In genomic region chrX:45347877-45348675, GRCh38 we compare ENCODE assay signal across 30 cellular contexts.
DNase-seq lines count a peak whose midpoint lies in the region; ATAC-seq, FAIRE-seq and TF ChIP-seq lines count a peak whose summit lies in the region.
"Had no signal": no experiment of that assay in that cellular context is flagged by ENCODE, and none has a peak within 500 bp of the region (broad histone marks: within the 10 kb centered on the region; RNA-seq: fewer than 3 reads in every experiment).

No MANE protein-coding gene starts in this region.

- H3K79me2 ChIP-seq in SK-N-SH (ENCODE audit: insufficient read depth) (no peaks in the 10 kb centered on the region), astrocyte (ENCODE audit: insufficient read depth, low read length) (no peaks in the 10 kb centered on the region), GM23338 (replicated peaks; ENCODE audit: insufficient read depth) (no peaks in the 10 kb centered on the region)

- no peak overlapping the region for H2AFZ ChIP-seq in SK-N-SH (ENCODE audit: low read depth)
- H2AFZ ChIP-seq in astrocyte (ENCODE audit: low read depth, low read length): no peak overlapping the region
- H2AFZ ChIP-seq in GM23338: no peak overlapping the region

- DNase-seq in SK-N-SH: no peak
- peak; percentile 63 for DNase-seq in astrocyte (ENCODE audit: low read depth)
- DNase-seq in fibroblast of peridontal ligament (ENCODE audit: extremely low read depth): peak; percentile 84
- DNase-seq in GM23338 (ENCODE audit: low spot score): no peak
- DNase-seq in left cardiac atrium: no peak
- DNase-seq in NCI-H226: no peak
- DNase-seq: activated CD4-positive, alpha-beta memory T cell treated with anti-CD3 and anti-CD28 coated beads, Interleukin-2, amount 10 ng/mL, durations not matched to agents 7 days and 5 days; activated effector memory CD4-positive, alpha-beta T cell treated with Interleukin-2 at 50 U/mL for 16 hours; activated naive CD8-positive, alpha-beta T cell treated with anti-CD3 and anti-CD28 coated beads, Interleukin-2, amount 50 U/mL, for 24 hours; activated T-cell treated with anti-CD3 and anti-CD28 coated beads for 4 hours; colonic mucosa; DMS79 treated with DMSO at 0.1 percent for 48 hours; heart right ventricle; left lung; naive B cell; NCI-H146; NCI-H510A treated with DMSO at 0.1 percent for 48 hours; NK-92 treated with Interleukin-12 subunit alpha and Interleukin-12 subunit beta, amount 100 ng/mL, for 24 hours; SIG-M5; stimulated activated CD8-positive, alpha-beta memory T cell treated with anti-CD3 and anti-CD28 coated beads, Interleukin-4, amount 100 ng/mL, for 48 hours; stomach; T-cell had no signal

- H3K27ac ChIP-seq in SK-N-SH (ENCODE audit: low read depth in 2 of 2, low read length in 1 of 2) (peak overlapping the region in 1 of 2 experiments; percentile 61; a peak in 3 of 4 replicates), astrocyte (ENCODE audit: low read depth, low read length) (no peak overlapping the region), GM23338 (ENCODE audit: low read depth) (no peak overlapping the region)
- H3K27ac ChIP-seq: 22Rv1, colonic mucosa, heart right ventricle, KMS-11, left lung, stomach, tibial nerve had no signal

- peaks cover 19% of the 10 kb centered on the region for H3F3A ChIP-seq in SK-N-SH (replicated peaks; ENCODE audit: insufficient read depth)
- H3F3A ChIP-seq in GM23338 (replicated peaks; ENCODE audit: low read depth): no peaks in the 10 kb centered on the region

- POLR2A ChIA-PET in SK-N-SH (lab: Yijun Ruan, JAX): no interaction called here

- no peak overlapping the region for H3K4me3 ChIP-seq in SK-N-SH (ENCODE audit: low read depth in 2 of 2, low read length in 1 of 2)
- H3K4me3 ChIP-seq in astrocyte (ENCODE audit: insufficient read depth, low read depth, low read length): no peak overlapping the region
- no peak overlapping the region for H3K4me3 ChIP-seq in GM23338
- H3K4me3 ChIP-seq: colonic mucosa, heart right ventricle, left lung, stomach, tibial nerve had no signal

- H3K4me3 Mint-ChIP-seq in astrocyte (ENCODE audit: unreplicated experiment): no peak overlapping the region
- H3K4me3 Mint-ChIP-seq in GM23338: no peak overlapping the region
- H3K4me3 Mint-ChIP-seq: activated CD4-positive, alpha-beta memory T cell treated with anti-CD3 and anti-CD28 coated beads, Interleukin-2, amount 10 ng/mL, durations not matched to agents 7 days and 5 days; activated naive CD8-positive, alpha-beta T cell treated with anti-CD3 and anti-CD28 coated beads, Interleukin-2, amount 50 U/mL, for 24 hours; brain; naive B cell; T-cell had no signal

- H3K4me1 Mint-ChIP-seq in astrocyte (ENCODE audit: low read depth, unreplicated experiment) (peaks cover 6% of the 10 kb centered on the region), GM23338 (no peaks in the 10 kb centered on the region)
- H3K4me1 Mint-ChIP-seq: activated CD4-positive, alpha-beta memory T cell treated with anti-CD3 and anti-CD28 coated beads, Interleukin-2, amount 10 ng/mL, durations not matched to agents 7 days and 5 days; activated naive CD8-positive, alpha-beta T cell treated with anti-CD3 and anti-CD28 coated beads, Interleukin-2, amount 50 U/mL, for 24 hours; brain; naive B cell; T-cell had no signal

- H3K9ac ChIP-seq in SK-N-SH (peak overlapping the region; percentile 17; the same call in 1 of the 2 replicates), astrocyte (ENCODE audit: low read length) (no peak overlapping the region)
- H3K9ac ChIP-seq: KMS-11 had no signal

- intact Hi-C loops in left cardiac atrium (cut with DNase I): no loop called here

- H3K9me3 Mint-ChIP-seq in astrocyte (ENCODE audit: unreplicated experiment): peaks cover 4% of the 10 kb centered on the region
- peaks cover 13% of the 10 kb centered on the region; the same call in 2 of the 3 replicates for H3K9me3 Mint-ChIP-seq in GM23338
- H3K9me3 Mint-ChIP-seq: activated CD4-positive, alpha-beta memory T cell treated with anti-CD3 and anti-CD28 coated beads, Interleukin-2, amount 10 ng/mL, durations not matched to agents 7 days and 5 days had no signal

- ATAC-seq in SK-N-SH treated with all-trans-retinoic acid at 6 μM for 48 hours (no peak), GM23338 (no peak), HG03565 (IDR thresholded peaks at IDR 0.05; ENCODE audit: unreplicated experiment) (no peak), left cardiac atrium (no peak)
- ATAC-seq: activated CD4-positive, CD25-positive, alpha-beta regulatory T cell treated with anti-CD3 and anti-CD28 coated beads, Interleukin-2, amount 50 U/mL, for 24 hours; activated naive CD8-positive, alpha-beta T cell treated with anti-CD3 and anti-CD28 coated beads, Interleukin-2, amount 50 U/mL, for 24 hours; heart right ventricle; left lung; T-cell had no signal

- H3K27me3 ChIP-seq in SK-N-SH (ENCODE audit: insufficient read depth): no peaks in the 10 kb centered on the region
- no peaks in the 10 kb centered on the region for H3K27me3 ChIP-seq in astrocyte (ENCODE audit: insufficient read depth, low read length)
- no peaks in the 10 kb centered on the region for H3K27me3 ChIP-seq in GM23338 (ENCODE audit: insufficient read depth)
- H3K27me3 ChIP-seq: colonic mucosa, left lung, stomach, tibial nerve had no signal

- H3K27ac Mint-ChIP-seq in astrocyte (ENCODE audit: unreplicated experiment) (no peak overlapping the region), GM23338 (no peak overlapping the region)
- H3K27ac Mint-ChIP-seq: activated CD4-positive, alpha-beta memory T cell treated with anti-CD3 and anti-CD28 coated beads, Interleukin-2, amount 10 ng/mL, durations not matched to agents 7 days and 5 days; activated naive CD8-positive, alpha-beta T cell treated with anti-CD3 and anti-CD28 coated beads, Interleukin-2, amount 50 U/mL, for 24 hours; brain; naive B cell; T-cell had no signal

- H3K9me3 ChIP-seq in SK-N-SH (peaks cover 5% of the 10 kb centered on the region; the same call in 1 of the 2 replicates), astrocyte (ENCODE audit: insufficient read depth, low read depth, low read length) (no peaks in the 10 kb centered on the region)
- H3K9me3 ChIP-seq: colonic mucosa, stomach, tibial nerve had no signal

- CTCF ChIA-PET in SK-N-SH (lab: Yijun Ruan, JAX): no interaction called here

- no peaks in the 10 kb centered on the region for H3K36me3 ChIP-seq in SK-N-SH (replicated peaks in 1 of 2; ENCODE audit: control insufficient read depth in 1 of 2, insufficient read depth in 2 of 2, low read length in 1 of 2)
- H3K36me3 ChIP-seq in astrocyte (ENCODE audit: insufficient read depth, low read length): no peaks in the 10 kb centered on the region
- H3K36me3 ChIP-seq in GM23338 (ENCODE audit: insufficient read depth): no peaks in the 10 kb centered on the region
- H3K36me3 ChIP-seq: colonic mucosa, heart right ventricle, left lung, stomach, tibial nerve had no signal

- FAIRE-seq in astrocyte (lab: Jason Lieb, UNC): peak; percentile 89
- FAIRE-seq: HTR-8/SVneo had no signal

- H3K4me2 ChIP-seq in SK-N-SH (no peak overlapping the region), astrocyte (ENCODE audit: low read length) (no peak overlapping the region), GM23338 (no peak overlapping the region)
- H3K4me2 ChIP-seq: KMS-11 had no signal

- TF ChIP-seq RAD21 in SK-N-SH (IDR thresholded peaks at IDR 0.05; ENCODE audit: low read length): no peak

- H3K27me3 Mint-ChIP-seq in astrocyte (ENCODE audit: low read depth, unreplicated experiment): no peaks in the 10 kb centered on the region
- no peaks in the 10 kb centered on the region for H3K27me3 Mint-ChIP-seq in GM23338 (ENCODE audit: insufficient read depth, low read depth, poor library complexity)
- H3K27me3 Mint-ChIP-seq: brain had no signal

- TF ChIP-seq CTCF in SK-N-SH (IDR thresholded peaks at IDR 0.05) (no peak), astrocyte (IDR thresholded peaks at IDR 0.05; ENCODE audit: insufficient read depth, low read depth, low read length) (no peak), GM23338 (conservative IDR thresholded peaks at IDR 0.05; ENCODE audit: low read depth in 2 of 2) (no peak)

- no peaks in the 10 kb centered on the region for H3K9me2 ChIP-seq in SK-N-SH
- no peaks in the 10 kb centered on the region for H3K9me2 ChIP-seq in GM23338 (ENCODE audit: insufficient read depth)

- peaks cover 2% of the 10 kb centered on the region for H3K36me3 Mint-ChIP-seq in astrocyte (ENCODE audit: low read depth, unreplicated experiment)
- H3K36me3 Mint-ChIP-seq in GM23338 (ENCODE audit: low read depth): peaks cover 10% of the 10 kb centered on the region; the same call in 2 of the 3 replicates
- H3K36me3 Mint-ChIP-seq: brain, T-cell had no signal

- peak in 1 of 2 experiments; percentile 80; a peak in 1 of 4 replicates for TF ChIP-seq EP300 in SK-N-SH (IDR thresholded peaks at IDR 0.05; ENCODE audit: borderline replicate concordance in 1 of 2, low read depth in 1 of 2, low read length in 1 of 2)

- H4K20me1 ChIP-seq in SK-N-SH (ENCODE audit: insufficient read depth) (no peaks in the 10 kb centered on the region), astrocyte (ENCODE audit: insufficient read depth, low read length) (no peaks in the 10 kb centered on the region), GM23338 (replicated peaks; ENCODE audit: insufficient read depth) (no peaks in the 10 kb centered on the region)

- peaks cover 0 to 14% of the 10 kb centered on the region in 2 experiments; a peak in 1 of 4 replicates for H3K4me1 ChIP-seq in SK-N-SH (ENCODE audit: control insufficient read depth in 1 of 2, insufficient read depth in 2 of 2, low read depth in 1 of 2, low read length in 1 of 2)
- H3K4me1 ChIP-seq in astrocyte (ENCODE audit: insufficient read depth, low read length): peaks cover 9% of the 10 kb centered on the region
- no peaks in the 10 kb centered on the region for H3K4me1 ChIP-seq in GM23338 (ENCODE audit: insufficient read depth)
- H3K4me1 ChIP-seq: colonic mucosa, heart right ventricle, left lung, tibial nerve had no signal

TF ChIP-seq in SK-N-SH, 30 proteins besides CTCF, POLR2A, EP300 and RAD21 (continues in another document):
- TF ChIP-seq NFIC (IDR thresholded peaks at IDR 0.05; ENCODE audit: borderline replicate concordance) (peak; percentile 34; the same call in 1 of the 2 replicates), ELF1 (IDR thresholded peaks at IDR 0.05) (no peak), TEAD4 (IDR thresholded peaks at IDR 0.05; ENCODE audit: borderline replicate concordance, insufficient read depth) (peak; percentile 32; the same call in 1 of the 2 replicates)

TF ChIP-seq in GM23338, 12 proteins besides CTCF, POLR2A, EP300 and RAD21 (continues in another document):
- no peak for TF ChIP-seq NANOG (IDR thresholded peaks at IDR 0.05; ENCODE audit: borderline replicate concordance)
- no peak for TF ChIP-seq ZNF114 (CRISPR knock-in tag; IDR thresholded peaks at IDR 0.05)

Comparison
In these comparisons a context has a peak if more than half of its experiments do, and no peak if none do; other contexts are left out.
1. DNase-seq: peak in astrocyte (single experiment) and fibroblast of peridontal ligament (single experiment); none in SK-N-SH (single experiment), GM23338 (single experiment), left cardiac atrium (single experiment) and NCI-H226 (single experiment).